ENCODE assay signal across 8 cellular contexts in genomic region chr7:155643804-155644177, GRCh38. TPM values are rescaled to one million over a fixed set of nuclear protein-coding genes. Genes with fewer than 3 reads are reported as not detected.
DNase-seq lines count a peak whose midpoint lies in the region; ATAC-seq and TF ChIP-seq lines count a peak whose summit lies in the region.

No MANE protein-coding gene starts in this region.

- no peak overlapping the region for H2BK120ac ChIP-seq in H9 (ENCODE audit: low read depth, low read length, poor library complexity, severe bottlenecking)

- H3K23me2 ChIP-seq in H9 (ENCODE audit: insufficient read length, low read depth, low read length, poor library complexity, severe bottlenecking): peaks cover 5% of the 10 kb centered on the region

- H2AFZ ChIP-seq in H9 (ENCODE audit: low read length): no peak overlapping the region
- H2AFZ ChIP-seq in smooth muscle cell (ENCODE audit: low read depth): peak overlapping the region; percentile 95

- DNase-seq in AG09309 (ENCODE audit: low read depth): no peak
- no peak for DNase-seq in H9
- DNase-seq in right cardiac atrium: no peak
- DNase-seq in smooth muscle cell (lab: John Stamatoyannopoulos, UW; ENCODE audit: unreplicated experiment): no peak
- DNase-seq in DMS79 (lab: John Stamatoyannopoulos, UW): no peak

- H4K5ac ChIP-seq in H9 (ENCODE audit: insufficient read length, low read depth, low read length): no peak overlapping the region

- no peak overlapping the region for H4K8ac ChIP-seq in H9 (replicated peaks; ENCODE audit: insufficient read length, low read depth, low read length)

- no peak overlapping the region for H3T11ph ChIP-seq in H9 (ENCODE audit: low read length)

- no peaks in the 10 kb centered on the region for H3K36me3 ChIP-seq in smooth muscle cell (ENCODE audit: low read depth)

- H3K4me3 ChIP-seq in AG09309 (ENCODE audit: control insufficient read depth, low read depth, low read length): peak overlapping the region; percentile 81
- peak overlapping the region; percentile 84 for H3K4me3 ChIP-seq in right cardiac atrium (ENCODE audit: low read length)
- H3K4me3 ChIP-seq in smooth muscle cell: peak overlapping the region; percentile 100

- H3K56ac ChIP-seq in H9 (ENCODE audit: insufficient read length, low read depth, low read length): no peak overlapping the region

- no peak overlapping the region for H3K23ac ChIP-seq in H9 (ENCODE audit: insufficient read length, low read depth, low read length)

- H3K79me2 ChIP-seq in H9 (ENCODE audit: insufficient read depth, low read length): peaks cover 26% of the 10 kb centered on the region; the same call in 1 of the 2 replicates
- peaks cover 43% of the 10 kb centered on the region for H3K79me2 ChIP-seq in smooth muscle cell (ENCODE audit: low read depth)

- H3K4me3 Mint-ChIP-seq in H9: peak overlapping the region; percentile 93 to 97

- H3K27me3 ChIP-seq in H9 (ENCODE audit: insufficient read depth, low read length) (no peaks in the 10 kb centered on the region), right cardiac atrium (ENCODE audit: control insufficient read depth, insufficient read depth) (no peaks in the 10 kb centered on the region), smooth muscle cell (ENCODE audit: low read depth) (no peaks in the 10 kb centered on the region)

- peaks cover 12% of the 10 kb centered on the region for H3K9me3 ChIP-seq in H9 (ENCODE audit: control insufficient read depth, low read depth, low read length)
- H3K9me3 ChIP-seq in right cardiac atrium (ENCODE audit: control insufficient read depth, low read length): no peaks in the 10 kb centered on the region
- peaks cover 2% of the 10 kb centered on the region for H3K9me3 ChIP-seq in smooth muscle cell (replicated peaks; ENCODE audit: low read depth)

- H2BK20ac ChIP-seq in H9 (ENCODE audit: low read depth, low read length, poor library complexity, severe bottlenecking): no peak overlapping the region

- H3K27ac ChIP-seq in H9 (ENCODE audit: insufficient read length, low read depth, low read length) (peak overlapping the region; percentile 73), VCaP (peak overlapping the region; percentile 100), right cardiac atrium (ENCODE audit: low read length) (no peak overlapping the region), smooth muscle cell (ENCODE audit: low read depth) (no peak overlapping the region)

- no peak for TF ChIP-seq POLR2A in GM18505 (IDR thresholded peaks at IDR 0.05; ENCODE audit: borderline replicate concordance, extremely low read depth, insufficient read depth, insufficient read length)

- H2BK15ac ChIP-seq in H9 (ENCODE audit: low read depth, low read length): no peak overlapping the region

- WGBS in H9 (ENCODE audit: extremely low coverage, insufficient read length, low lambda C conversion rate): no CpG with 5 or more reads among the region's 32 CpGs
- WGBS in right cardiac atrium: 1% methylated on average over 32 of the region's 32 CpGs
- 3% methylated on average over 32 of the region's 32 CpGs for WGBS in smooth muscle cell (ENCODE audit: low lambda C conversion rate)

- peaks cover 50 to 57% of the 10 kb centered on the region in 2 experiments for H3K9me3 Mint-ChIP-seq in H9

- H3K4me1 Mint-ChIP-seq in H9: peaks cover 20 to 24% of the 10 kb centered on the region in 2 experiments

- peak overlapping the region; percentile 36 for H3K9ac ChIP-seq in H9 (ENCODE audit: extremely low read depth, insufficient read length, low read length)
- H3K9ac ChIP-seq in smooth muscle cell (ENCODE audit: low read depth): peak overlapping the region; percentile 99

- H3K27ac Mint-ChIP-seq in H9: peak overlapping the region; percentile 24 to 98 (median 95); a peak in 4 of 7 replicates

- no peaks in the 10 kb centered on the region for H3K4me1 ChIP-seq in H9 (ENCODE audit: insufficient read depth, low read length)
- H3K4me1 ChIP-seq in right cardiac atrium (ENCODE audit: control insufficient read depth, insufficient read depth, low read length): peaks cover 4% of the 10 kb centered on the region
- peaks cover 11% of the 10 kb centered on the region for H3K4me1 ChIP-seq in smooth muscle cell (ENCODE audit: low read depth)

- no peak overlapping the region for H2BK12ac ChIP-seq in H9 (ENCODE audit: insufficient read length, low read depth, low read length)

- no peak overlapping the region for H2AK5ac ChIP-seq in H9 (ENCODE audit: insufficient read length, low read length)

- no peak overlapping the region for H3K4ac ChIP-seq in H9 (ENCODE audit: low read depth, low read length)

- no peak overlapping the region for H2BK5ac ChIP-seq in H9 (ENCODE audit: insufficient read length, low read length)

- H4K20me1 ChIP-seq in H9 (ENCODE audit: control insufficient read depth, insufficient read depth, insufficient read length): no peaks in the 10 kb centered on the region
- peaks cover 31% of the 10 kb centered on the region for H4K20me1 ChIP-seq in smooth muscle cell (ENCODE audit: low read depth)

- H3K4me2 ChIP-seq in H9 (ENCODE audit: insufficient read depth, insufficient read length, low read length): peak overlapping the region; percentile 63
- peak overlapping the region; percentile 96 for H3K4me2 ChIP-seq in smooth muscle cell

- H3K18ac ChIP-seq in H9 (ENCODE audit: insufficient read length, low read depth, low read length): peak overlapping the region; percentile 31

- H3K14ac ChIP-seq in H9 (ENCODE audit: insufficient read depth, low read length): peak overlapping the region; percentile 42; the same call in 1 of the 2 replicates

- TF ChIP-seq CTCF in AG09309 (IDR thresholded peaks at IDR 0.05; ENCODE audit: control insufficient read depth, insufficient read depth, low read depth, low read length, missing control alignments): no peak
- TF ChIP-seq CTCF in H9 (conservative IDR thresholded peaks at IDR 0.05): no peak
- TF ChIP-seq CTCF in VCaP (conservative IDR thresholded peaks at IDR 0.05): no peak
- no peak for TF ChIP-seq CTCF in smooth muscle cell (IDR thresholded peaks at IDR 0.05; ENCODE audit: borderline replicate concordance, insufficient read depth, poor library complexity, severe bottlenecking)

- H4K91ac ChIP-seq in H9 (ENCODE audit: insufficient read length, low read depth, low read length): no peak overlapping the region

- intact Hi-C loops in right cardiac atrium (cut with DNase I): no loop called here

- no peak for ATAC-seq in right cardiac atrium
- ATAC-seq in GM18505 (IDR thresholded peaks at IDR 0.05; ENCODE audit: unreplicated experiment): no peak
- no peak for ATAC-seq in HG03025 (IDR thresholded peaks at IDR 0.05; ENCODE audit: low FRiP score, unreplicated experiment)

- peaks cover 22% of the 10 kb centered on the region for H3K27me3 Mint-ChIP-seq in H9 (ENCODE audit: low read depth)

- H3K36me3 Mint-ChIP-seq in H9 (ENCODE audit: insufficient read depth in 1 of 3, low read depth in 3 of 3): peaks cover 67 to 77% (median 76%) of the 10 kb centered on the region in 3 experiments

- no peaks in the 10 kb centered on the region for H3F3A ChIP-seq in smooth muscle cell (ENCODE audit: low read depth)

- no peaks in the 10 kb centered on the region for H3K79me1 ChIP-seq in H9 (ENCODE audit: insufficient read depth, low read depth, low read length, poor library complexity, severe bottlenecking)

RNA-seq across cellular contexts. Expression of gene RBM33, which starts 0.7 kb away (rescaled TPM):
- total RNA-seq in H9 (2021): 65.5 and 71.3 TPM in 2 replicates
- 10 to 100 TPM; 36.2 to 39.1 (median 38.2) TPM for total RNA-seq in right cardiac atrium
- polyA plus RNA-seq in right cardiac atrium: 16.6 TPM
- 16.2 and 22.5 TPM in 2 replicates for total RNA-seq in smooth muscle cell
- polyA plus RNA-seq in smooth muscle cell: 25.3 and 45.7 TPM in 2 replicates

Comparison
In these comparisons a context has a peak if more than half of its experiments do, and no peak if none do; other contexts are left out.
1. H3K27ac ChIP-seq: peak in H9 (single experiment) and VCaP (single experiment); none in right cardiac atrium (single experiment) and smooth muscle cell (single experiment).
2. Peak in every context shown above with its lines, with median percentiles within 50 percentile points of each other: H3K4me3 ChIP-seq.